17 cellular contexts compared by ENCODE assay signal in the genomic region with DNA sequence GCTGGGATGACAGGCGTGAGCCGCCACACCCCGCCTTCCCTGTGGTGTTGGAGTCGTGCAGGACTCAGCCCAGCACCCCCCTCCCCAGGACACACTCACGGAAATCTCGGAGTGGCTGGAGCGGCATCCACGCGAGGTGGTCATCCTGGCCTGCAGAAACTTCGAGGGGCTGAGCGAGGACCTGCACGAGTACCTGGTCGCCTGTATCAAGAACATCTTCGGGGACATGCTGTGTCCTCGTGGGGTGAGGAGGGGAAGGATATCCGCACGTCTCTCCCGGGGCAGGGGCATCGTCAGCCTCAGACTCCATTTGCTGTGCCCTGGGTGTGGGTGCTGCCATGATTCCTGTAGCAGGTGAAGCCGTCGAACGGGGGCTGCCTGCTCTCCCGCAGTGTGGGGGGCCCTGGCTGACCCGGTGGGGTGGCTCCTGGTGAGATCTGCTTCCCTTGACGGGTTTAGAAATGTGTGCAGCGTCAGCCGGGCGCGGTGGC.
"Had no signal": no experiment of that assay in that cellular context is flagged by ENCODE, and none has a peak within 500 bp of the region (broad histone marks: within the 10 kb centered on the region; RNA-seq: fewer than 3 reads in every experiment).

No MANE protein-coding gene starts in this region.

- H3K36me3 ChIP-seq: breast epithelium, gastrocnemius medialis had no signal

- DNase-seq: activated CD4-positive, CD25-positive, alpha-beta regulatory T cell treated with anti-CD3 and anti-CD28 coated beads, Interleukin-2, amount 50 U/mL, for 72 hours; activated CD8-positive, alpha-beta T cell treated with anti-CD3 and anti-CD28 coated beads, Interleukin-2, amount 10 ng/mL, durations not matched to agents 7 days and 5 days; activated naive CD4-positive, alpha-beta T cell; activated naive CD8-positive, alpha-beta T cell treated with anti-CD3 and anti-CD28 coated beads, Interleukin-2, amount 50 U/mL, for 24 hours; endodermal cell; erythroblast; gastrocnemius medialis; mesendoderm; psoas muscle; stimulated activated CD4-positive, alpha-beta T cell treated with anti-CD3 and anti-CD28 coated beads, Interleukin-12 subunit alpha, Interleukin-12 subunit beta, amount 100 ng/mL, for 4 hours; T-helper 9 cell had no signal

- H3K9me3 ChIP-seq: ascending aorta, breast epithelium, gastrocnemius medialis, psoas muscle had no signal

- H3K27me3 ChIP-seq: ascending aorta, breast epithelium, dorsolateral prefrontal cortex, gastrocnemius medialis had no signal

- H3K4me1 ChIP-seq: ascending aorta, breast epithelium, gastrocnemius medialis, psoas muscle had no signal

- ATAC-seq: activated CD8-positive, alpha-beta T cell treated with anti-CD3 and anti-CD28 coated beads, Interleukin-2, amount 10 ng/mL, durations not matched to agents 7 days and 5 days; activated naive CD8-positive, alpha-beta T cell treated with anti-CD3 and anti-CD28 coated beads, Interleukin-2, amount 50 U/mL, for 24 hours; gastrocnemius medialis; left lobe of liver; natural killer cell treated with Interleukin-12 subunit alpha and Interleukin-12 subunit beta and Interleukin-15 and Interleukin-18, amount 100 ng/mL, for 72 hours; psoas muscle; stimulated activated effector memory CD8-positive, alpha-beta T cell treated with anti-CD3 and anti-CD28 coated beads, Interleukin-12 subunit alpha, Interleukin-12 subunit beta, amount 100 ng/mL, for 72 hours had no signal

- H3K4me3 ChIP-seq: ascending aorta, breast epithelium, dorsolateral prefrontal cortex, gastrocnemius medialis, psoas muscle had no signal

- H3K27ac ChIP-seq: ascending aorta, breast epithelium, dorsolateral prefrontal cortex, gastrocnemius medialis, psoas muscle had no signal
